26 cellular contexts compared by ENCODE assay signal in genomic region chr10:121681982-121682687, GRCh38.
DNase-seq lines count a peak whose midpoint lies in the region; ATAC-seq and TF ChIP-seq lines count a peak whose summit lies in the region.
"Had no signal": no experiment of that assay in that cellular context is flagged by ENCODE, and none has a peak within 500 bp of the region (broad histone marks: within the 10 kb centered on the region; RNA-seq: fewer than 3 reads in every experiment).

No MANE protein-coding gene starts in this region.

- H3K27ac ChIP-seq in trophoblast cell (ENCODE audit: low read depth, low read length), result no peak overlapping the region
- H3K27ac ChIP-seq: epithelial cell of prostate, PC-9, suprapubic skin had no signal

- H3K4me1 ChIP-seq in trophoblast cell (ENCODE audit: control insufficient read depth in 1 of 2, insufficient read depth in 2 of 2, low read length in 2 of 2), result peaks cover 0 to 4% of the 10 kb centered on the region in 2 experiments
- H3K4me1 ChIP-seq: suprapubic skin had no signal

- no peaks in the 10 kb centered on the region for H3K79me1 ChIP-seq in trophoblast cell (ENCODE audit: low read length)

- H3K9ac ChIP-seq in trophoblast cell (ENCODE audit: low read length), result no peak overlapping the region

- no peak for TF ChIP-seq POLR2A in lower leg skin (IDR thresholded peaks at IDR 0.05)

- peaks cover 4% of the 10 kb centered on the region for H3K27me3 Mint-ChIP-seq in brain
- H3K27me3 Mint-ChIP-seq: activated naive CD8-positive, alpha-beta T cell treated with anti-CD3 and anti-CD28 coated beads, Interleukin-2, amount 10 ng/mL, durations not matched to agents 7 days and 5 days had no signal

- intact Hi-C loops in lower leg skin (cut with DNase I; ENCODE audit: low total_unique reads), result no loop called here

- H2BK12ac ChIP-seq in trophoblast cell (ENCODE audit: low read length), result no peak overlapping the region

- TF ChIP-seq CTCF in brain (conservative IDR thresholded peaks at IDR 0.05) (no peak), lower leg skin (IDR thresholded peaks at IDR 0.05) (no peak)

- H2BK120ac ChIP-seq in trophoblast cell (ENCODE audit: insufficient read depth, low read length, poor library complexity), result peak overlapping the region; percentile 2

- no peak overlapping the region for H2AFZ ChIP-seq in trophoblast cell (ENCODE audit: insufficient read depth, low read length, poor library complexity)
- H2AFZ ChIP-seq: PC-9 had no signal

- no peak overlapping the region for H3K14ac ChIP-seq in trophoblast cell (ENCODE audit: low read length)

- no peak overlapping the region for H3K4me3 ChIP-seq in trophoblast cell (ENCODE audit: low read depth, low read length)
- H3K4me3 ChIP-seq in lower leg skin (ENCODE audit: low read depth, poor library complexity, severe bottlenecking), result no peak overlapping the region
- H3K4me3 ChIP-seq: PC-9, suprapubic skin had no signal

- H3K4me2 ChIP-seq in trophoblast cell (ENCODE audit: low read length), result no peak overlapping the region
- H3K4me2 ChIP-seq: PC-9 had no signal

- no peak overlapping the region for H4K12ac ChIP-seq in trophoblast cell (ENCODE audit: low read depth, low read length)

- H3K27me3 ChIP-seq in trophoblast cell (ENCODE audit: insufficient read depth, low read length), result no peaks in the 10 kb centered on the region

- H3K4me1 Mint-ChIP-seq in brain, result peaks cover 57% of the 10 kb centered on the region
- H3K4me1 Mint-ChIP-seq: activated CD4-positive, alpha-beta T cell treated with anti-CD3 and anti-CD28 coated beads for 36 hours; activated naive CD8-positive, alpha-beta T cell treated with anti-CD3 and anti-CD28 coated beads, Interleukin-2, amount 10 ng/mL, durations not matched to agents 7 days and 5 days; naive B cell; stimulated activated naive B cell treated with anti-CD40 and anti-IgM and Interleukin-4, amounts not matched to agents 10 μg/mL and 1 μg/mL and 100 μg/mL, for 72 hours had no signal

- whole genome bisulfite sequencing in trophoblast cell (ENCODE audit: extremely low coverage, insufficient coverage, insufficient read length), result no CpG with 5 or more reads among the region's 24 CpGs
- 77 to 78% methylated on average over 24 of the region's 24 CpGs for WGBS in lower leg skin, 2 donors

- no peak overlapping the region for H2BK5ac ChIP-seq in trophoblast cell (ENCODE audit: low read depth, low read length, poor library complexity)

- peaks cover 5 to 25% (median 23%) of the 10 kb centered on the region in 5 experiments for H3K9me3 Mint-ChIP-seq in brain
- H3K9me3 Mint-ChIP-seq: activated naive CD8-positive, alpha-beta T cell treated with anti-CD3 and anti-CD28 coated beads, Interleukin-2, amount 10 ng/mL, durations not matched to agents 7 days and 5 days; CD8-positive, alpha-beta T cell had no signal

- no peak for ATAC-seq in GM21529 (IDR thresholded peaks at IDR 0.05; ENCODE audit: unreplicated experiment)
- ATAC-seq: activated CD4-positive, alpha-beta T cell treated with anti-CD3 and anti-CD28 coated beads for 36 hours; CD8-positive, alpha-beta T cell; Right ventricle myocardium inferior; stimulated activated naive B cell treated with anti-CD40 and anti-IgM and Interleukin-4, amounts not matched to agents 10 μg/mL and 1 μg/mL and 100 μg/mL, for 72 hours had no signal

- DNase-seq in Ammon's horn (ENCODE audit: low spot score) (peak; percentile 33), left kidney (ENCODE audit: low read depth, low spot score) (peak; percentile 51), trophoblast cell (peak in 1 of 2 donors; percentile 40), amniotic stem cell (lab: John Stamatoyannopoulos, UW) (no peak), NCI-H345 (lab: John Stamatoyannopoulos, UW) (no peak), lower leg skin (ENCODE audit: low spot score in 2 of 2) (no peak)
- DNase-seq: activated CD4-positive, alpha-beta T cell treated with anti-CD3 and anti-CD28 coated beads for 36 hours; activated CD8-positive, alpha-beta memory T cell treated with anti-CD3 and anti-CD28 coated beads for 24 hours; activated gamma-delta T cell; activated naive CD8-positive, alpha-beta T cell treated with anti-CD3 and anti-CD28 coated beads, Interleukin-2, amount 10 ng/mL, durations not matched to agents 7 days and 5 days; AML-193; CD8-positive, alpha-beta T cell; effector CD4-positive, alpha-beta T cell; kidney; mesendoderm; naive B cell; NCI-H1048; NCI-H1694; NCI-H524 treated with DMSO at 0.1 percent for 48 hours; PC-9; stimulated activated naive B cell treated with anti-CD40 and anti-IgM and Interleukin-4, amounts not matched to agents 10 μg/mL and 1 μg/mL and 100 μg/mL, for 72 hours had no signal

- H2AK5ac ChIP-seq in trophoblast cell (ENCODE audit: low read length), result no peak overlapping the region

- peak overlapping the region in 4 of 5 experiments; percentile 68 to 88 (median 83) for H3K27ac Mint-ChIP-seq in brain
- H3K27ac Mint-ChIP-seq: activated CD4-positive, alpha-beta T cell treated with anti-CD3 and anti-CD28 coated beads for 36 hours; activated naive CD8-positive, alpha-beta T cell treated with anti-CD3 and anti-CD28 coated beads, Interleukin-2, amount 10 ng/mL, durations not matched to agents 7 days and 5 days; CD8-positive, alpha-beta T cell; stimulated activated naive B cell treated with anti-CD40 and anti-IgM and Interleukin-4, amounts not matched to agents 10 μg/mL and 1 μg/mL and 100 μg/mL, for 72 hours had no signal

- no peak overlapping the region for H3K23ac ChIP-seq in trophoblast cell (ENCODE audit: low read length)

- H3K4me3 Mint-ChIP-seq in brain, result peak overlapping the region in 1 of 5 experiments; percentile 22
- H3K4me3 Mint-ChIP-seq: activated CD4-positive, alpha-beta T cell treated with anti-CD3 and anti-CD28 coated beads for 36 hours; activated naive CD8-positive, alpha-beta T cell treated with anti-CD3 and anti-CD28 coated beads, Interleukin-2, amount 10 ng/mL, durations not matched to agents 7 days and 5 days; CD8-positive, alpha-beta T cell; naive B cell; stimulated activated naive B cell treated with anti-CD40 and anti-IgM and Interleukin-4, amounts not matched to agents 10 μg/mL and 1 μg/mL and 100 μg/mL, for 72 hours had no signal

- H4K8ac ChIP-seq in trophoblast cell (ENCODE audit: low read depth, low read length), result no peak overlapping the region

- peaks cover 4% of the 10 kb centered on the region for H3K36me3 Mint-ChIP-seq in brain
- H3K36me3 Mint-ChIP-seq: activated naive CD8-positive, alpha-beta T cell treated with anti-CD3 and anti-CD28 coated beads, Interleukin-2, amount 10 ng/mL, durations not matched to agents 7 days and 5 days; CD8-positive, alpha-beta T cell; naive B cell; stimulated activated naive B cell treated with anti-CD40 and anti-IgM and Interleukin-4, amounts not matched to agents 10 μg/mL and 1 μg/mL and 100 μg/mL, for 72 hours had no signal

- no peaks in the 10 kb centered on the region for H3K36me3 ChIP-seq in trophoblast cell (ENCODE audit: control insufficient read depth in 1 of 2, insufficient read depth in 2 of 2, low read length in 2 of 2)
- H3K36me3 ChIP-seq: suprapubic skin had no signal

- H4K91ac ChIP-seq in trophoblast cell (ENCODE audit: low read depth, low read length), result peak overlapping the region; percentile 4

- no peaks in the 10 kb centered on the region for H3K79me2 ChIP-seq in trophoblast cell (ENCODE audit: control insufficient read depth, insufficient read depth, low read length, poor library complexity)

- no peak overlapping the region for H3K4ac ChIP-seq in trophoblast cell (ENCODE audit: low read depth, low read length)

- H3K18ac ChIP-seq in trophoblast cell (ENCODE audit: low read length), result no peak overlapping the region

- peaks cover 5% of the 10 kb centered on the region for H3K9me3 ChIP-seq in trophoblast cell (ENCODE audit: insufficient read depth, low read depth, low read length)
- H3K9me3 ChIP-seq: suprapubic skin had no signal

Comparison
In these comparisons a context has a peak if more than half of its experiments do, and no peak if none do; other contexts are left out.
1. DNase-seq: peak in Ammon's horn (single experiment) and left kidney (single experiment); none in amniotic stem cell (single experiment), NCI-H345 (single experiment) and lower leg skin (0 of 2).